Comparison of ENCODE assay signal across 29 cellular contexts in the genomic region with DNA sequence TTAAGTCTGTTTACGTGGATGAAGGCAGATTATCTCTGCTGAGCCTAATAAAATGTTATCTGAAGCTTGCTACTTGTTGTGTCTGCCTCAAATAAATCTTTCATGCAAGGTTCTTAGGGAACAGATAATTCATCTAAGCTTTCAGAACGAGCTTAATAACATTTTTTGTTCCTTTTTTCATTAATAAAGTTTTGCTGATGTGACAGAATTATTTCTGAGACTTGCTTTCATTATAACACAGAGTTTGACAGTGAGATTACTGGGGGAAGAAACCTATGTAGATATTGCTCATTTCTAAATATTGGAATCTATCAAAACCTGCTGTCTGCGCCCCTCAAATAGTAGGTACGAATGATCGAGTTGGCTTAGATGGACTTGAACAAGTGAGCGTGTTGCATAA.
"Had no signal": no experiment of that assay in that cellular context is flagged by ENCODE, and none has a peak within 500 bp of the region (broad histone marks: within the 10 kb centered on the region; RNA-seq: fewer than 3 reads in every experiment).

No MANE protein-coding gene starts in this region.

- H3K27ac ChIP-seq: adrenal gland, body of pancreas, epithelial cell of prostate, esophagus squamous epithelium, gastroesophageal sphincter, heart right ventricle had no signal

- DNase-seq: activated CD4-positive, alpha-beta memory T cell treated with anti-CD3 and anti-CD28 coated beads for 36 hours; activated CD4-positive, alpha-beta T cell treated with anti-CD3 and anti-CD28 coated beads for 36 hours; activated CD4-positive, alpha-beta T cell treated with anti-CD3 and anti-CD28 coated beads, Interleukin-2, amount 10 ng/mL, durations not matched to agents 24 days and 14 days; activated CD4-positive, CD25-positive, alpha-beta regulatory T cell; activated CD4-positive, CD25-positive, alpha-beta regulatory T cell treated with anti-CD3 and anti-CD28 coated beads, Interleukin-2, amount 50 U/mL, for 72 hours; activated CD8-positive, alpha-beta memory T cell treated with anti-CD3 and anti-CD28 coated beads, Interleukin-2, amount 10 ng/mL, durations not matched to agents 7 days and 5 days; activated CD8-positive, alpha-beta memory T cell treated with anti-CD3 and anti-CD28 coated beads, Interleukin-2, amount 50 U/mL, for 4 hours; activated CD8-positive, alpha-beta T cell treated with anti-CD3 and anti-CD28 coated beads, Interleukin-2, amount 10 ng/mL, durations not matched to agents 7 days and 5 days; activated effector memory CD4-positive, alpha-beta T cell treated with anti-CD3 and anti-CD28 coated beads, Interleukin-2, amount 50 U/mL, for 16 hours; activated naive CD4-positive, alpha-beta T cell treated with anti-CD3 and anti-CD28 coated beads for 36 hours; activated naive CD8-positive, alpha-beta T cell treated with anti-CD3 and anti-CD28 coated beads for 36 hours; activated naive CD8-positive, alpha-beta T cell treated with anti-CD3 and anti-CD28 coated beads, Interleukin-2, amount 50 U/mL, for 24 hours; activated T-cell treated with anti-CD3 and anti-CD28 coated beads, Interleukin-2, amount 50 U/mL, for 1 hour; activated T-cell treated with anti-CD3 and anti-CD28 coated beads, Interleukin-2, amount 50 U/mL, for 48 hours; adrenal gland; amygdala; aorta; body of pancreas; caudate nucleus; effector CD8-positive, alpha-beta T cell; esophagus squamous epithelium; foreskin melanocyte; heart right ventricle; T-helper 2 cell had no signal

- H3K4me1 ChIP-seq: adrenal gland, body of pancreas, esophagus squamous epithelium, gastroesophageal sphincter, heart right ventricle had no signal

- H3K36me3 ChIP-seq: adrenal gland, esophagus squamous epithelium, gastroesophageal sphincter, heart right ventricle had no signal

- ATAC-seq: activated CD4-positive, alpha-beta T cell treated with anti-CD3 and anti-CD28 coated beads for 36 hours; activated CD8-positive, alpha-beta memory T cell treated with anti-CD3 and anti-CD28 coated beads, Interleukin-2, amount 10 ng/mL, durations not matched to agents 7 days and 5 days; activated CD8-positive, alpha-beta T cell treated with anti-CD3 and anti-CD28 coated beads, Interleukin-2, amount 10 ng/mL, durations not matched to agents 7 days and 5 days; activated naive CD8-positive, alpha-beta T cell treated with anti-CD3 and anti-CD28 coated beads, Interleukin-2, amount 50 U/mL, for 24 hours; body of pancreas; gastroesophageal sphincter; heart right ventricle had no signal

- H3K9me3 ChIP-seq: adrenal gland, body of pancreas, esophagus squamous epithelium, gastroesophageal sphincter, heart right ventricle had no signal

- H3K4me3 ChIP-seq: adrenal gland, body of pancreas, esophagus squamous epithelium, gastroesophageal sphincter, heart right ventricle had no signal

- FAIRE-seq: colon, endometrium, endothelial cell of umbilical vein had no signal

- H3K27me3 ChIP-seq: adrenal gland, body of pancreas, esophagus squamous epithelium, gastroesophageal sphincter, heart right ventricle had no signal
